Comparison of ENCODE assay signal across 1 cellular context in genomic region chr1:28371011-28371378, GRCh38.
TF ChIP-seq lines count a peak whose summit lies in the region.

No MANE protein-coding gene starts in this region.

TF ChIP-seq in A549, 52 proteins besides CTCF, POLR2A, EP300 and RAD21 (continued from another document):
- TF ChIP-seq BCL3 (IDR thresholded peaks at IDR 0.05) (no peak), CEBPB (IDR thresholded peaks at IDR 0.05) (no peak), CBX8 (IDR thresholded peaks at IDR 0.05) (no peak), CHD4 (IDR thresholded peaks at IDR 0.05; ENCODE audit: borderline replicate concordance) (no peak), ESRRA (IDR thresholded peaks at IDR 0.05; ENCODE audit: borderline replicate concordance, low read length) (no peak), ZC3H11A (IDR thresholded peaks at IDR 0.05) (no peak), CHD2 (IDR thresholded peaks at IDR 0.05; ENCODE audit: low read length, partially characterized antibody) (no peak)
TF ChIP-seq in A549: peak in this region for 0.
